In genomic region chr2:26807788-26808460, GRCh38 we compare ENCODE assay signal across 18 cellular contexts. TPM values are rescaled to one million over a fixed set of nuclear protein-coding genes. Genes with fewer than 3 reads are reported as not detected.
DNase-seq lines count a peak whose midpoint lies in the region; ATAC-seq and TF ChIP-seq lines count a peak whose summit lies in the region.
"Had no signal": no experiment of that assay in that cellular context is flagged by ENCODE, and none has a peak within 500 bp of the region (broad histone marks: within the 10 kb centered on the region; RNA-seq: fewer than 3 reads in every experiment).

No MANE protein-coding gene starts in this region.

- TF ChIP-seq POLR2A in transverse colon (IDR thresholded peaks at IDR 0.05), result no peak

- no peak overlapping the region for H2AFZ ChIP-seq in neural progenitor cell (replicated peaks)
- no peak overlapping the region for H2AFZ ChIP-seq in smooth muscle cell (ENCODE audit: low read depth)

- 60% methylated on average over 2 of the region's 2 CpGs for WGBS in smooth muscle cell (ENCODE audit: low lambda C conversion rate)
- WGBS in transverse colon (ENCODE audit: low coverage in 1 of 2), 2 donors, result 54 to 100% methylated on average over 1 to 2 of the region's 2 CpGs

- no peaks in the 10 kb centered on the region for H3K9me3 Mint-ChIP-seq in neural progenitor cell
- H3K9me3 Mint-ChIP-seq: T-helper 1 cell treated with Interleukin-12 subunit alpha and Interleukin-12 subunit beta and Interleukin-4 antibody, amounts not matched to agents 30 μg/mL and 1 μg/mL, for 36 hours had no signal

- H3F3A ChIP-seq in neural progenitor cell (ENCODE audit: low read depth) (no peaks in the 10 kb centered on the region), smooth muscle cell (ENCODE audit: low read depth) (no peaks in the 10 kb centered on the region)

- H3K9me3 ChIP-seq in neural progenitor cell (ENCODE audit: low read depth) (no peaks in the 10 kb centered on the region), smooth muscle cell (replicated peaks; ENCODE audit: low read depth) (no peaks in the 10 kb centered on the region), transverse colon (no peaks in the 10 kb centered on the region)

- no peak for ATAC-seq in HG02763 (IDR thresholded peaks at IDR 0.05; ENCODE audit: unreplicated experiment)
- ATAC-seq: esophagus mucosa had no signal

- H3K36me3 ChIP-seq in neural progenitor cell, result no peaks in the 10 kb centered on the region
- no peaks in the 10 kb centered on the region for H3K36me3 ChIP-seq in smooth muscle cell (ENCODE audit: low read depth)
- H3K36me3 ChIP-seq in transverse colon, result no peaks in the 10 kb centered on the region

- H3K4me1 ChIP-seq in neural progenitor cell (peaks cover 23% of the 10 kb centered on the region), smooth muscle cell (ENCODE audit: low read depth) (peaks cover 6% of the 10 kb centered on the region), transverse colon (no peaks in the 10 kb centered on the region)

- H3K4me3 Mint-ChIP-seq in neural progenitor cell, result peak overlapping the region; percentile 64
- H3K4me3 Mint-ChIP-seq: T-helper 1 cell treated with Interleukin-12 subunit alpha and Interleukin-12 subunit beta and Interleukin-4 antibody, amounts not matched to agents 30 μg/mL and 1 μg/mL, for 36 hours had no signal

- peaks cover 7% of the 10 kb centered on the region for H3K36me3 Mint-ChIP-seq in neural progenitor cell

- peak; percentile 47 for DNase-seq in DMS53 (lab: John Stamatoyannopoulos, UW)
- no peak for DNase-seq in DMS53 treated with DMSO at 0.1 percent for 48 hours (lab: John Stamatoyannopoulos, UW; ENCODE audit: unreplicated experiment)
- DNase-seq in NCI-H2227 treated with DMSO at 0.1 percent for 48 hours (lab: John Stamatoyannopoulos, UW), result peak; percentile 60
- peak; percentile 32 for DNase-seq in fibroblast of gingiva (ENCODE audit: low read depth)
- DNase-seq in neural progenitor cell (ENCODE audit: low spot score), result peak; percentile 54
- no peak for DNase-seq in smooth muscle cell (lab: John Stamatoyannopoulos, UW; ENCODE audit: unreplicated experiment)
- no peak for DNase-seq in transverse colon
- DNase-seq: 8988T; activated naive CD4-positive, alpha-beta T cell; DMS153; islet precursor cell; NCI-H187 treated with DMSO at 0.1 percent for 48 hours had no signal

- no peaks in the 10 kb centered on the region for H4K20me1 ChIP-seq in neural progenitor cell (ENCODE audit: low read depth)
- no peaks in the 10 kb centered on the region for H4K20me1 ChIP-seq in smooth muscle cell (ENCODE audit: low read depth)

- H3K27ac Mint-ChIP-seq in neural progenitor cell, result peak overlapping the region; percentile 86
- H3K27ac Mint-ChIP-seq: T-helper 1 cell treated with Interleukin-12 subunit alpha and Interleukin-12 subunit beta and Interleukin-4 antibody, amounts not matched to agents 30 μg/mL and 1 μg/mL, for 36 hours had no signal

- H3K27ac ChIP-seq in neural progenitor cell (no peak overlapping the region), smooth muscle cell (ENCODE audit: low read depth) (no peak overlapping the region), transverse colon (no peak overlapping the region)
- H3K27ac ChIP-seq: skin epidermis had no signal

- peaks cover 6% of the 10 kb centered on the region for H3K27me3 Mint-ChIP-seq in neural progenitor cell (ENCODE audit: insufficient read depth, low read depth)

- TF ChIP-seq CTCF in neural progenitor cell (IDR thresholded peaks at IDR 0.05) (no peak), smooth muscle cell (IDR thresholded peaks at IDR 0.05; ENCODE audit: borderline replicate concordance, insufficient read depth, poor library complexity, severe bottlenecking) (no peak), transverse colon (IDR thresholded peaks at IDR 0.05) (no peak)

- H3K27me3 ChIP-seq in neural progenitor cell, result no peaks in the 10 kb centered on the region
- no peaks in the 10 kb centered on the region for H3K27me3 ChIP-seq in smooth muscle cell (ENCODE audit: low read depth)
- peaks cover 6% of the 10 kb centered on the region for H3K27me3 ChIP-seq in transverse colon

- no peak for TF ChIP-seq EP300 in transverse colon (IDR thresholded peaks at IDR 0.05; ENCODE audit: low read depth)

- H3K4me2 ChIP-seq in neural progenitor cell (peak overlapping the region; percentile 59), smooth muscle cell (no peak overlapping the region)

- in situ Hi-C loops in transverse colon (cut with MboI; ENCODE audit: low pct_ligation_motif_present in 1 of 4, low pct_unique_long_range_greater_than_20kb in 1 of 4, low sequenced_read_pairs in 3 of 4), result no loop called here

- peaks cover 51% of the 10 kb centered on the region for H3K4me1 Mint-ChIP-seq in neural progenitor cell

- no peak overlapping the region for H3K9ac ChIP-seq in neural progenitor cell
- H3K9ac ChIP-seq in smooth muscle cell (ENCODE audit: low read depth), result no peak overlapping the region

- H3K4me3 ChIP-seq in neural progenitor cell (no peak overlapping the region), smooth muscle cell (no peak overlapping the region), transverse colon (no peak overlapping the region)
- H3K4me3 ChIP-seq: skin epidermis had no signal

- no peaks in the 10 kb centered on the region for H3K79me2 ChIP-seq in neural progenitor cell (ENCODE audit: low read depth)
- H3K79me2 ChIP-seq in smooth muscle cell (ENCODE audit: low read depth), result no peaks in the 10 kb centered on the region

- intact Hi-C loops in transverse colon (cut with DNase I; ENCODE audit: low total_unique reads), result no loop called here

RNA-seq across cellular contexts. Expression of gene CENPA, which starts 22.1 kb away (rescaled TPM):
- total RNA-seq in neural progenitor cell (ENCODE audit: low replicate concordance) (42.8 and 55.0 TPM in 2 replicates), smooth muscle cell (0.58 and 4.3 TPM in 2 replicates), transverse colon (10 to 100 TPM in 1 of 4 donors, 1 to 10 TPM in 1, not detected in 2; 1.1 to 14.9 TPM)
- 7.6 and 8.7 TPM in 2 replicates for polyA plus RNA-seq in smooth muscle cell

RNA-seq across cellular contexts. Expression of gene DPYSL5, which starts 40.0 kb away (rescaled TPM):
- 46.3 and 93.5 TPM in 2 replicates for total RNA-seq in neural progenitor cell (ENCODE audit: low replicate concordance)
- total RNA-seq in smooth muscle cell, result 0.40 TPM in 1 of 2 replicates, not detected in the other
- 0.37 TPM in 1 of 2 replicates, not detected in the other for polyA plus RNA-seq in smooth muscle cell
- under 1 TPM in 1 of 4 donors, not detected in 3; 0.32 TPM for total RNA-seq in transverse colon
- total RNA-seq: esophagus mucosa, OCI-LY7, ureter had no signal

RNA-seq across cellular contexts. Expression of gene SLC35F6, which starts 43.8 kb away (rescaled TPM):
- total RNA-seq in neural progenitor cell (ENCODE audit: low replicate concordance), result 5.6 and 11.6 TPM in 2 replicates
- total RNA-seq in smooth muscle cell, result 15.1 and 19.2 TPM in 2 replicates
- 16.9 and 17.9 TPM in 2 replicates for polyA plus RNA-seq in smooth muscle cell
- total RNA-seq in transverse colon, result 10 to 100 TPM; 23.3 to 36.3 (median 33.3) TPM

Comparison
In these comparisons a context has a peak if more than half of its experiments do, and no peak if none do; other contexts are left out.
1. DNase-seq: peak in DMS53 (single experiment), NCI-H2227 treated with DMSO at 0.1 percent for 48 hours (single experiment), fibroblast of gingiva (single experiment) and neural progenitor cell (single experiment); none in DMS53 treated with DMSO at 0.1 percent for 48 hours (single experiment), smooth muscle cell (single experiment) and transverse colon (single experiment).
2. RNA of gene DPYSL5, which starts 40.0 kb away (total RNA-seq): 46.3 to 93.5 TPM in neural progenitor cell; 0.40 TPM in smooth muscle cell and 0.32 TPM in transverse colon; every median in the first group is over 10 times any median in the second.